In genomic region chr14:97408937-97409860, GRCh38 we compare ENCODE assay signal across 13 cellular contexts.
DNase-seq lines count a peak whose midpoint lies in the region; ATAC-seq, FAIRE-seq and TF ChIP-seq lines count a peak whose summit lies in the region.
"Had no signal": no experiment of that assay in that cellular context is flagged by ENCODE, and none has a peak within 500 bp of the region (broad histone marks: within the 10 kb centered on the region; RNA-seq: fewer than 3 reads in every experiment).

No MANE protein-coding gene starts in this region.

- H3K27ac Mint-ChIP-seq in natural killer cell treated with Interleukin-12 subunit alpha and Interleukin-12 subunit beta and Interleukin-15 and Interleukin-18, amount 100 ng/mL, for 72 hours: peak overlapping the region in 1 of 2 donors; percentile 73
- H3K27ac Mint-ChIP-seq in natural killer cell: no peak overlapping the region
- no peak overlapping the region for H3K27ac Mint-ChIP-seq in osteocyte (ENCODE audit: unreplicated experiment)

- no peaks in the 10 kb centered on the region for H3K9me3 Mint-ChIP-seq in natural killer cell treated with Interleukin-12 subunit alpha and Interleukin-12 subunit beta and Interleukin-15 and Interleukin-18, amount 100 ng/mL, for 72 hours
- H3K9me3 Mint-ChIP-seq in natural killer cell (no peaks in the 10 kb centered on the region), osteocyte (ENCODE audit: unreplicated experiment) (peaks cover under 1% of the 10 kb centered on the region)

- peak overlapping the region; percentile 68 for H3K4me3 Mint-ChIP-seq in natural killer cell treated with Interleukin-12 subunit alpha and Interleukin-12 subunit beta and Interleukin-15 and Interleukin-18, amount 100 ng/mL, for 72 hours
- H3K4me3 Mint-ChIP-seq in natural killer cell (no peak overlapping the region), osteocyte (ENCODE audit: unreplicated experiment) (no peak overlapping the region)

- intact Hi-C loops in natural killer cell (cut with micrococcal nuclease): no loop called here

- H3K4me1 Mint-ChIP-seq in natural killer cell treated with Interleukin-12 subunit alpha and Interleukin-12 subunit beta and Interleukin-15 and Interleukin-18, amount 100 ng/mL, for 72 hours (ENCODE audit: low read depth in 2 of 2): peaks cover 10 to 19% of the 10 kb centered on the region in 2 donors
- H3K4me1 Mint-ChIP-seq in natural killer cell: peaks cover 10 to 16% of the 10 kb centered on the region in 2 donors
- H3K4me1 Mint-ChIP-seq in osteocyte (ENCODE audit: unreplicated experiment): no peaks in the 10 kb centered on the region

- no peak for DNase-seq in natural killer cell treated with Interleukin-12 subunit alpha and Interleukin-12 subunit beta and Interleukin-15 and Interleukin-18, amount 100 ng/mL, for 72 hours (ENCODE audit: low spot score)
- DNase-seq in natural killer cell (no peak), GM19239 (ENCODE audit: insufficient read length, low spot score) (no peak), osteocyte (ENCODE audit: extremely low spot score, unreplicated experiment) (no peak), cerebellar nuclear complex (lab: John Stamatoyannopoulos, UW) (no peak)
- peak; percentile 79 for DNase-seq in activated effector memory CD4-positive, alpha-beta T cell treated with anti-CD3 and anti-CD28 coated beads, Interleukin-2, amount 50 U/mL, for 16 hours
- peak; percentile 63 for DNase-seq in stimulated activated CD4-positive, alpha-beta T cell treated with anti-CD3 and anti-CD28 coated beads, Interleukin-15, amount 100 ng/mL, for 24 hours
- DNase-seq: DMS79 treated with DMSO at 0.1 percent for 48 hours, KG1, mammary epithelial cell, NCI-H2107, uterus had no signal

- H3K27me3 Mint-ChIP-seq in natural killer cell treated with Interleukin-12 subunit alpha and Interleukin-12 subunit beta and Interleukin-15 and Interleukin-18, amount 100 ng/mL, for 72 hours: peaks cover 6 to 8% of the 10 kb centered on the region in 2 donors
- H3K27me3 Mint-ChIP-seq in natural killer cell (ENCODE audit: low read depth in 2 of 2) (peaks cover 7 to 22% of the 10 kb centered on the region in 2 donors), osteocyte (ENCODE audit: unreplicated experiment) (no peaks in the 10 kb centered on the region)

- peak; percentile 32 to 82 for ATAC-seq in natural killer cell treated with Interleukin-12 subunit alpha and Interleukin-12 subunit beta and Interleukin-15 and Interleukin-18, amount 100 ng/mL, for 72 hours
- ATAC-seq in natural killer cell (no peak), HG02588 (IDR thresholded peaks at IDR 0.05; ENCODE audit: unreplicated experiment) (no peak)

- no peak for TF ChIP-seq CTCF in natural killer cell (IDR thresholded peaks at IDR 0.05)
- TF ChIP-seq CTCF in osteocyte (IDR thresholded peaks at IDR 0.05): no peak

- no peaks in the 10 kb centered on the region for H3K36me3 Mint-ChIP-seq in natural killer cell treated with Interleukin-12 subunit alpha and Interleukin-12 subunit beta and Interleukin-15 and Interleukin-18, amount 100 ng/mL, for 72 hours
- H3K36me3 Mint-ChIP-seq in natural killer cell (no peaks in the 10 kb centered on the region), osteocyte (ENCODE audit: unreplicated experiment) (no peaks in the 10 kb centered on the region)

- no peak for FAIRE-seq in GM19239 (lab: Jason Lieb, UNC)

Comparison
In these comparisons a context has a peak if more than half of its experiments do, and no peak if none do; other contexts are left out.
1. ATAC-seq: peak in natural killer cell treated with Interleukin-12 subunit alpha and Interleukin-12 subunit beta and Interleukin-15 and Interleukin-18, amount 100 ng/mL, for 72 hours (2 of 2); none in natural killer cell (0 of 3) and HG02588 (single experiment).
2. DNase-seq: peak in activated effector memory CD4-positive, alpha-beta T cell treated with anti-CD3 and anti-CD28 coated beads, Interleukin-2, amount 50 U/mL, for 16 hours (single experiment) and stimulated activated CD4-positive, alpha-beta T cell treated with anti-CD3 and anti-CD28 coated beads, Interleukin-15, amount 100 ng/mL, for 24 hours (single experiment); none in natural killer cell treated with Interleukin-12 subunit alpha and Interleukin-12 subunit beta and Interleukin-15 and Interleukin-18, amount 100 ng/mL, for 72 hours (single experiment), natural killer cell (single experiment), GM19239 (single experiment), osteocyte (single experiment) and cerebellar nuclear complex (0 of 2).